20 cellular contexts compared by ENCODE assay signal in the genomic region with DNA sequence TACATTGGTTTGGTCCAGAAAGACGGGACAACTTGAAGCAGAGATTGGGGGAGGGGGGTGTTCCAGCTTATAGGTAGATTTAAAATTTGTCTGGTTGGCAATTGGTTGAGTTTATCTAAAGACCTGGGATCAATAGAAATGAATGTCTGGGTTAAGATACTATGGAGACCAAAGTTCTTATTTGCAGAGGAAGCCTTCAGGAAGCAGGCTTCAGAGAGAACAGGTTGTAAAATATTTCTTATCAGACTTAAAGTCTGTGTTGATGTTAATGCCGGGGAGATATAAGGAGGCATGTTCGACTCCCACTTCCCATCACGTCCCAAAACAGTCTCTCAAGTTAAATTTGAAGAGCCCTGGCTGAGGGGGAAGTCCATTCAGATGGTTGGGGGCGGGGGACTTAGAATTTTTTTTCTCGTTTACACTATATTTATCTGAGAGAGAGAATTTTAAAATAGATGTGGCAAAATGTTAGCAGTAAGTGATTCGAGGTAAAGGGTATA. TPM values are rescaled to one million over a fixed set of nuclear protein-coding genes. Genes with fewer than 3 reads are reported as not detected.
DNase-seq lines count a peak whose midpoint lies in the region; ATAC-seq and TF ChIP-seq lines count a peak whose summit lies in the region.
"Had no signal": no experiment of that assay in that cellular context is flagged by ENCODE, and none has a peak within 500 bp of the region (broad histone marks: within the 10 kb centered on the region; RNA-seq: fewer than 3 reads in every experiment).

No MANE protein-coding gene starts in this region.

- H3K36me3 ChIP-seq in RWPE2 (ENCODE audit: low read depth) (no peaks in the 10 kb centered on the region), suprapubic skin (no peaks in the 10 kb centered on the region)
- H3K36me3 ChIP-seq: Peyer's patch had no signal

- TF ChIP-seq CTCF in RWPE2 (IDR thresholded peaks at IDR 0.05; ENCODE audit: poor library complexity, severe bottlenecking) (no peak), suprapubic skin (IDR thresholded peaks at IDR 0.05) (no peak)

- H3K4me3 ChIP-seq in RWPE2 (ENCODE audit: severe bottlenecking) (no peak overlapping the region), suprapubic skin (no peak overlapping the region)
- H3K4me3 ChIP-seq: Peyer's patch had no signal

- H3K27me3 ChIP-seq in RWPE2 (ENCODE audit: insufficient read depth, poor library complexity, severe bottlenecking) = no peaks in the 10 kb centered on the region
- no peaks in the 10 kb centered on the region for H3K27me3 ChIP-seq in suprapubic skin
- H3K27me3 ChIP-seq: Peyer's patch had no signal

- H3K4me1 ChIP-seq in RWPE2 (ENCODE audit: insufficient read depth, poor library complexity, severe bottlenecking) (peaks cover 12% of the 10 kb centered on the region), suprapubic skin (no peaks in the 10 kb centered on the region)

- TF ChIP-seq EP300 in suprapubic skin (IDR thresholded peaks at IDR 0.05) = no peak

- TF ChIP-seq POLR2A in suprapubic skin (IDR thresholded peaks at IDR 0.05) = no peak

- no peak for ATAC-seq in RWPE2 (ENCODE audit: low read depth)

- H3K27ac ChIP-seq in RWPE2 (ENCODE audit: poor library complexity, severe bottlenecking) = no peak overlapping the region
- no peak overlapping the region for H3K27ac ChIP-seq in suprapubic skin
- H3K27ac ChIP-seq: C4-2B, KMS-11, Peyer's patch had no signal

- WGBS in suprapubic skin = 50% methylated on average over 7 of the region's 7 CpGs

- intact Hi-C loops in cardiac septum (cut with DNase I) = no loop called here

- DNase-seq in GF-D8 (lab: John Stamatoyannopoulos, UW) = peak; percentile 27
- peak; percentile 22 for DNase-seq in RWPE2 (ENCODE audit: low spot score)
- peak; percentile 18 for DNase-seq in ecto neural progenitor cell (ENCODE audit: low spot score)
- DNase-seq in suprapubic skin (ENCODE audit: low spot score in 2 of 2) = peak; percentile 3 to 4
- DNase-seq in cardiac septum (ENCODE audit: low spot score) = no peak
- DNase-seq in activated CD4-positive, CD25-positive, alpha-beta regulatory T cell treated with anti-CD3 and anti-CD28 coated beads, Interleukin-2, amount 50 U/mL, for 72 hours = no peak
- no peak for DNase-seq in activated CD4-positive, alpha-beta T cell treated with anti-CD3 and anti-CD28 coated beads for 1 hour
- DNase-seq: COR-L47, DMS153, HCEC 1CT, MM.1S, NCI-H1092 treated with DMSO at 0.1 percent for 48 hours, NCI-H2227 treated with DMSO at 0.1 percent for 48 hours, NCI-H524 treated with DMSO at 0.1 percent for 48 hours, Right ventricle myocardium superior, SK-N-SH had no signal

- no peaks in the 10 kb centered on the region for H3K9me3 ChIP-seq in RWPE2 (ENCODE audit: severe bottlenecking)
- H3K9me3 ChIP-seq in suprapubic skin = no peaks in the 10 kb centered on the region
- H3K9me3 ChIP-seq: Peyer's patch, SK-N-SH had no signal

RNA-seq across cellular contexts. Expression of a gene that starts 12.3 kb away (rescaled TPM):
- total RNA-seq in suprapubic skin (100 to 1,000 TPM; 126 to 198 (median 136) TPM), cardiac septum (89.3 TPM)

RNA-seq across cellular contexts. Expression of a gene that starts 19.0 kb away (rescaled TPM):
- 10 to 100 TPM in 1 of 4 donors, 1 to 10 TPM in 3; 3.0 to 15.2 (median 6.2) TPM for total RNA-seq in suprapubic skin
- not detected for total RNA-seq in cardiac septum
- total RNA-seq: A673, Peyer's patch, Right ventricle myocardium superior had no signal

Comparison
In these comparisons a context has a peak if more than half of its experiments do, and no peak if none do; other contexts are left out.
1. DNase-seq: peak in GF-D8 (single experiment), RWPE2 (single experiment), ecto neural progenitor cell (single experiment) and suprapubic skin (2 of 2); none in cardiac septum (single experiment), activated CD4-positive, CD25-positive, alpha-beta regulatory T cell treated with anti-CD3 and anti-CD28 coated beads, Interleukin-2, amount 50 U/mL, for 72 hours (single experiment) and activated CD4-positive, alpha-beta T cell treated with anti-CD3 and anti-CD28 coated beads for 1 hour (single experiment).